In genomic region chr4:176433983-176434382, GRCh38 we compare ENCODE assay signal across 26 cellular contexts.
DNase-seq lines count a peak whose midpoint lies in the region; ATAC-seq and TF ChIP-seq lines count a peak whose summit lies in the region.
"Had no signal": no experiment of that assay in that cellular context is flagged by ENCODE, and none has a peak within 500 bp of the region (broad histone marks: within the 10 kb centered on the region; RNA-seq: fewer than 3 reads in every experiment).

No MANE protein-coding gene starts in this region.

- ATAC-seq in HG03342 (IDR thresholded peaks at IDR 0.05; ENCODE audit: unreplicated experiment) (no peak), HG03196 (IDR thresholded peaks at IDR 0.05; ENCODE audit: unreplicated experiment) (no peak)
- ATAC-seq: A549; CD8-positive, alpha-beta T cell; HepG2; K562; PC-3 had no signal

- peak; percentile 57 for DNase-seq in ELR (ENCODE audit: low read depth)
- DNase-seq in HS-5 (ENCODE audit: low read depth) = peak; percentile 57
- peak; percentile 16 for DNase-seq in fibroblast of pulmonary artery (ENCODE audit: low read depth)
- no peak for DNase-seq in hypothalamus (lab: John Stamatoyannopoulos, UW)
- no peak for DNase-seq in iPS-NIHi11 (ENCODE audit: low spot score)
- DNase-seq: Caco-2; CD8-positive, alpha-beta T cell; H7; Kasumi-1; MV-4-11; NCI-H1105; NCI-H1436 treated with DMSO at 0.1 percent for 48 hours; NCI-H187 treated with DMSO at 0.1 percent for 48 hours; NCI-H2171 treated with DMSO at 0.1 percent for 48 hours; NCI-H446; NCI-H524 treated with DMSO at 0.1 percent for 48 hours; NCI-H774; NK-92 treated with Interleukin-12 subunit alpha and Interleukin-12 subunit beta, amount 100 ng/mL, for 24 hours; PC-3; SJCRH30; T-helper 1 cell had no signal

- TF ChIP-seq CTCF in fibroblast of pulmonary artery (IDR thresholded peaks at IDR 0.05; ENCODE audit: low read length, missing control alignments) = no peak

- no peak overlapping the region for H3K4me3 ChIP-seq in fibroblast of pulmonary artery (replicated peaks; ENCODE audit: low read depth, low read length)
- H3K4me3 ChIP-seq: A549, K562, SJCRH30 had no signal

Comparison
In these comparisons a context has a peak if more than half of its experiments do, and no peak if none do; other contexts are left out.
1. DNase-seq: peak in ELR (single experiment), HS-5 (single experiment) and fibroblast of pulmonary artery (single experiment); none in hypothalamus (0 of 51) and iPS-NIHi11 (single experiment).